ENCODE assay signal across 25 cellular contexts in genomic region chr20:38406476-38406875, GRCh38.
"Had no signal": no experiment of that assay in that cellular context is flagged by ENCODE, and none has a peak within 500 bp of the region (broad histone marks: within the 10 kb centered on the region; RNA-seq: fewer than 3 reads in every experiment).

No MANE protein-coding gene starts in this region.

- H3K27me3 ChIP-seq: breast epithelium, MG63 had no signal

- H3K9me3 Mint-ChIP-seq: activated CD4-positive, alpha-beta memory T cell treated with anti-CD3 and anti-CD28 coated beads, Interleukin-2, amount 10 ng/mL, durations not matched to agents 7 days and 5 days; activated naive CD4-positive, alpha-beta T cell treated with anti-CD3 and anti-CD28 coated beads, Interleukin-2, amount 10 ng/mL, durations not matched to agents 7 days and 5 days; activated naive CD8-positive, alpha-beta T cell treated with anti-CD3 and anti-CD28 coated beads for 36 hours; activated T-helper 17 cell treated with anti-CD3 and anti-CD28 coated beads, Interleukin-2, amount 50 U/mL, for 72 hours had no signal

- ATAC-seq: activated T-helper 17 cell treated with anti-CD3 and anti-CD28 coated beads, Interleukin-2, amount 50 U/mL, for 72 hours had no signal

- FAIRE-seq: TTC549 had no signal

- H3K4me3 Mint-ChIP-seq: activated CD4-positive, alpha-beta memory T cell treated with anti-CD3 and anti-CD28 coated beads, Interleukin-2, amount 10 ng/mL, durations not matched to agents 7 days and 5 days; activated naive CD4-positive, alpha-beta T cell treated with anti-CD3 and anti-CD28 coated beads, Interleukin-2, amount 10 ng/mL, durations not matched to agents 7 days and 5 days; activated naive CD8-positive, alpha-beta T cell treated with anti-CD3 and anti-CD28 coated beads for 36 hours; activated T-helper 17 cell treated with anti-CD3 and anti-CD28 coated beads, Interleukin-2, amount 50 U/mL, for 72 hours had no signal

- H3K27ac Mint-ChIP-seq: activated CD4-positive, alpha-beta memory T cell treated with anti-CD3 and anti-CD28 coated beads, Interleukin-2, amount 10 ng/mL, durations not matched to agents 7 days and 5 days; activated naive CD4-positive, alpha-beta T cell treated with anti-CD3 and anti-CD28 coated beads, Interleukin-2, amount 10 ng/mL, durations not matched to agents 7 days and 5 days; activated naive CD8-positive, alpha-beta T cell treated with anti-CD3 and anti-CD28 coated beads for 36 hours; activated T-helper 17 cell treated with anti-CD3 and anti-CD28 coated beads, Interleukin-2, amount 50 U/mL, for 72 hours had no signal

- H3K9me3 ChIP-seq: breast epithelium had no signal

- H3K4me3 ChIP-seq: breast epithelium, MG63 had no signal

- H3K4me1 Mint-ChIP-seq: activated CD4-positive, alpha-beta memory T cell treated with anti-CD3 and anti-CD28 coated beads, Interleukin-2, amount 10 ng/mL, durations not matched to agents 7 days and 5 days; activated naive CD4-positive, alpha-beta T cell treated with anti-CD3 and anti-CD28 coated beads, Interleukin-2, amount 10 ng/mL, durations not matched to agents 7 days and 5 days; activated naive CD8-positive, alpha-beta T cell treated with anti-CD3 and anti-CD28 coated beads for 36 hours; activated T-helper 17 cell treated with anti-CD3 and anti-CD28 coated beads, Interleukin-2, amount 50 U/mL, for 72 hours had no signal

- H3K36me3 ChIP-seq: breast epithelium had no signal

- H3K27ac ChIP-seq: breast epithelium had no signal

- H3K4me1 ChIP-seq: breast epithelium had no signal

- DNase-seq: activated CD4-positive, alpha-beta memory T cell treated with anti-CD3 and anti-CD28 coated beads, Interleukin-2, amount 10 ng/mL, durations not matched to agents 7 days and 5 days; activated CD4-positive, alpha-beta T cell treated with anti-CD3 and anti-CD28 coated beads, Interleukin-2, amount 50 U/mL, for 1 hour; activated CD4-positive, CD25-positive, alpha-beta regulatory T cell; activated gamma-delta T cell; activated naive CD4-positive, alpha-beta T cell treated with anti-CD3 and anti-CD28 coated beads, Interleukin-2, amount 10 ng/mL, durations not matched to agents 7 days and 5 days; activated naive CD8-positive, alpha-beta T cell treated with anti-CD3 and anti-CD28 coated beads for 36 hours; activated T-cell treated with anti-CD3 and anti-CD28 coated beads for 4 hours; activated T-cell treated with anti-CD3 and anti-CD28 coated beads, Interleukin-2, amount 50 U/mL, for 48 hours; MG63; MV-4-11; NCI-H1092 treated with DMSO at 0.1 percent for 48 hours; NCI-H1417 treated with DMSO at 0.1 percent for 48 hours; NCI-H1694; NCI-H2029; NCI-H2107; NCI-H2171 treated with DMSO at 0.1 percent for 48 hours; NCI-H226; NCI-H526; NCI-H82; SIG-M5; T-helper 2 cell; T1000 had no signal

- H3K27me3 Mint-ChIP-seq: activated CD4-positive, alpha-beta memory T cell treated with anti-CD3 and anti-CD28 coated beads, Interleukin-2, amount 10 ng/mL, durations not matched to agents 7 days and 5 days; activated naive CD4-positive, alpha-beta T cell treated with anti-CD3 and anti-CD28 coated beads, Interleukin-2, amount 10 ng/mL, durations not matched to agents 7 days and 5 days; activated naive CD8-positive, alpha-beta T cell treated with anti-CD3 and anti-CD28 coated beads for 36 hours; activated T-helper 17 cell treated with anti-CD3 and anti-CD28 coated beads, Interleukin-2, amount 50 U/mL, for 72 hours had no signal
